ENCODE assay signal across 8 cellular contexts in the genomic region with DNA sequence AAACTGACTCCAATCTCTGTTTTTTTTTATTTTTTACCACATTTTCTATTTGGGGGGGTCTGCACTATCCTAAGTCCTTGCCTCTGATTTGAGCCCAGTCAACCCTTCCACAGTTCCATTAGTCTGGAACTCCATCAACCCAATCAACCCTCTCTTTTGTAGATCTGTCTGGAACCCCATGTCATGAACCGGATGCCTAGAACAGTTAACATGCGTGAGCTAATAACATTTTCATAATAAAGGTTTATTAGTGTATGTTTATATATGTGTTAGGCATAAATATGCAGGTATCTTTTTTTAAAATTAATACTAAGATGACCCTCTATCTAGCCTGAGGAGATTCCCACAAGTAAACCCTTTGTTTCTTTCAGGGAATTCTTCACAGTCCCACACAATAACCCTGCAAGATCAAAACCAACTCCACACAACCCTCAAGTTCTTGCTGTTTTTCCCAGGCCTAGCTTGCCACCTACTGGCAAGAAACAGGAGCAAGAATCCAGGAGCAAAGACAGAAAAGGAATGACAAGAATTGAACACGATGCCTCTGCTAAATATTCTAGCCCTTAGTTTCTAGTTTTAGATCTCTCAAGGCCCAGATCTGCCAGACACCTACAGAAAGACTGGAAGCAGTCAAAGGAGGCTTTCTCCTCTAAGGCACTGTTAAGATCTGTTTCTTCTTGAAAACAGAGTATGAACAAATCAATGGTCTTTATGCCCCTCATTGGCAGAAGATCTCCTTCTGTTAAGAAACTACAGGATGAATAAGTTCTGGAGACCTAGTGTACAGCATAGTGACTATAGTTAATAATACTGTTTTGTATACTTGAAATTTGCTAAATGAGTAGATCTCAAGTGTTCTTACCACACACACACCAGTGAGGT.
DNase-seq lines count a peak whose midpoint lies in the region; ATAC-seq and TF ChIP-seq lines count a peak whose summit lies in the region.

No MANE protein-coding gene starts in this region.

- no peaks in the 10 kb centered on the region for H3K9me3 Mint-ChIP-seq in MCF 10A (ENCODE audit: unreplicated experiment)

- TF ChIP-seq POLR2A in GM18505 (IDR thresholded peaks at IDR 0.05; ENCODE audit: borderline replicate concordance, extremely low read depth, insufficient read depth, insufficient read length), result no peak

- H3K36me3 Mint-ChIP-seq in MCF 10A (ENCODE audit: insufficient read depth, unreplicated experiment), result no peaks in the 10 kb centered on the region

- H3K4me1 Mint-ChIP-seq in MCF 10A (ENCODE audit: insufficient read depth, unreplicated experiment), result no peaks in the 10 kb centered on the region

- H3K27me3 Mint-ChIP-seq in MCF 10A (ENCODE audit: insufficient read depth, unreplicated experiment), result peaks cover 36% of the 10 kb centered on the region

- TF ChIP-seq CTCF in MCF 10A (IDR thresholded peaks at IDR 0.05; ENCODE audit: unreplicated experiment) (peak; percentile 68), upper lobe of right lung (IDR thresholded peaks at IDR 0.05) (peak; percentile 53)

- no peak overlapping the region for H3K4me3 ChIP-seq in upper lobe of right lung

- intact Hi-C loops in MCF 10A (cut with micrococcal nuclease) (loop anchor here (1.0 to 10.0 kb wide), 6 partner anchors 175 to 1457 kb away; no protein-coding TSS in a partner anchor), upper lobe of right lung (cut with DNase I) (no loop called here)

- no peak overlapping the region for H3K27ac Mint-ChIP-seq in MCF 10A (ENCODE audit: low read depth, unreplicated experiment)

- POLR2A ChIA-PET in MCF 10A (lab: Yijun Ruan, JAX), result interaction anchor here (0.5 kb wide), 1 partner anchor 30 kb away, joined by 4 read pairs; no protein-coding TSS in a partner anchor

- no peak overlapping the region for H3K4me3 Mint-ChIP-seq in MCF 10A (ENCODE audit: unreplicated experiment)

- no peaks in the 10 kb centered on the region for H3K36me3 ChIP-seq in upper lobe of right lung

- H3K27me3 ChIP-seq in upper lobe of right lung, result no peaks in the 10 kb centered on the region

- CTCF ChIA-PET in MCF 10A (lab: Yijun Ruan, JAX), result interaction anchor here (0.5 to 3.5 kb wide), 45 partner anchors 9 to 1710 kb away, joined by 3 to 26 read pairs (median 4); no protein-coding TSS in a partner anchor

- no peaks in the 10 kb centered on the region for H3K4me1 ChIP-seq in upper lobe of right lung

- H3K9me3 ChIP-seq in upper lobe of right lung, result no peaks in the 10 kb centered on the region

- no TSS peak for BruUV-seq in MCF 10A (replicated peaks; lab: Mats Ljungman, UMichigan)

- H3K27ac ChIP-seq in upper lobe of right lung, result no peak overlapping the region

- DNase-seq in COR-L47 (lab: John Stamatoyannopoulos, UW) (peak; percentile 16), NCI-H460 (ENCODE audit: extremely low read depth, low read depth) (peak; percentile 61), MCF 10A (ENCODE audit: unreplicated experiment) (peak; percentile 70), left kidney (ENCODE audit: low read depth, low spot score) (peak; percentile 87), upper lobe of right lung (no peak), OCI-M2 (lab: John Stamatoyannopoulos, UW; ENCODE audit: unreplicated experiment) (no peak)

- ATAC-seq in GM18505 (IDR thresholded peaks at IDR 0.05; ENCODE audit: unreplicated experiment) (peak; percentile 39), HG02973 (IDR thresholded peaks at IDR 0.05; ENCODE audit: unreplicated experiment) (peak; percentile 26), upper lobe of right lung (peak; percentile 58)

Comparison
In these comparisons a context has a peak if more than half of its experiments do, and no peak if none do; other contexts are left out.
1. DNase-seq: peak in COR-L47 (single experiment), NCI-H460 (single experiment), MCF 10A (single experiment) and left kidney (single experiment); none in upper lobe of right lung (single experiment) and OCI-M2 (single experiment).
2. Peak in every context shown above with its lines, with median percentiles within 50 percentile points of each other: ATAC-seq.